ENCODE assay signal across 14 cellular contexts in the genomic region with DNA sequence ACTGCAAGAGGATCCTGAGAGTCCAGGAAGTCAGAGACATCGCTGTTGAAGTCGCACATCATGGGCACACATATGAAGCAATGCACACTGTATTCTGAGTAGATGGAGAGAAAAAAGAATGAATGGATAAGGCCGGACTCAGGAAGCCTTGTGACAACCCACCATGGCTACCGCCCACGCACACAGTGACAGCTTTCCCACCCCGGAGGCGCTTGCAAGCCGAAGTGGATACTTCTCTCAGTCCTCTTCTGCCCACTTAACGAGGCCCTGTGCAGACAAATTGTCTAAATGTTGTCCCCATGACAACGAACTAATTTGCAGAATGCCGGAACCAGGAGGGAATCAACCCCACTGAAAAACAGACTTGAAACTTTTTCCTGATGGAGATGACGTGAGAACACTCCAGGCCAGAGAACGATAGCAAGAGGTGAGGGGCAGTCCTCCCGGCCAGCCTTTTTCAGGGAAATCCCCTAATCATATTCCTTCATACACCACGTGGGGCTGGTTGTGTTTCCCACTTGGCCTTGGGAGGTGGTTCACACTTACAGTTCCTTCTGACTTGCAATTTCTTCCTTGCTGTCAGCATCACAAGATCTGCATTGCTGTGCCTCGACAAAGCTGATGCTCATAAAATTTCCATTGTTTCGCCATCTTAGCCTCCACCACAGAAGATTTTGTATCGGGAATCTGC.
DNase-seq lines count a peak whose midpoint lies in the region; ATAC-seq and TF ChIP-seq lines count a peak whose summit lies in the region.
"Had no signal": no experiment of that assay in that cellular context is flagged by ENCODE, and none has a peak within 500 bp of the region (broad histone marks: within the 10 kb centered on the region; RNA-seq: fewer than 3 reads in every experiment).

No MANE protein-coding gene starts in this region.

- DNase-seq in CD1c-positive myeloid dendritic cell (ENCODE audit: extremely low spot score) (peak; percentile 54), fibroblast of pulmonary artery (ENCODE audit: low read depth) (peak; percentile 90), osteocyte (ENCODE audit: extremely low spot score, unreplicated experiment) (no peak), MV-4-11 (lab: John Stamatoyannopoulos, UW) (no peak), DMS153 treated with DMSO at 0.1 percent for 48 hours (lab: John Stamatoyannopoulos, UW; ENCODE audit: unreplicated experiment) (no peak)
- DNase-seq: activated CD4-positive, alpha-beta T cell treated with anti-CD3 and anti-CD28 coated beads, Interleukin-2, amount 50 U/mL, for 1 hour; Caco-2; heart left ventricle; immature natural killer cell; NCI-H1048; NCI-H774 had no signal

- no peaks in the 10 kb centered on the region for H3K36me3 Mint-ChIP-seq in osteocyte (ENCODE audit: unreplicated experiment)
- H3K36me3 Mint-ChIP-seq: immature natural killer cell had no signal

- no peak for TF ChIP-seq CTCF in fibroblast of pulmonary artery (IDR thresholded peaks at IDR 0.05; ENCODE audit: low read length, missing control alignments)
- TF ChIP-seq CTCF in osteocyte (IDR thresholded peaks at IDR 0.05), result no peak

- H3K9me3 Mint-ChIP-seq in osteocyte (ENCODE audit: unreplicated experiment), result no peaks in the 10 kb centered on the region
- H3K9me3 Mint-ChIP-seq: immature natural killer cell had no signal

- H3K4me3 ChIP-seq in fibroblast of pulmonary artery (replicated peaks; ENCODE audit: low read depth, low read length), result no peak overlapping the region
- H3K4me3 ChIP-seq: heart left ventricle had no signal

- peak overlapping the region; percentile 45 for H3K27ac ChIP-seq in angular gyrus (ENCODE audit: low read depth, low read length)
- H3K27ac ChIP-seq: heart left ventricle had no signal

- peak overlapping the region; percentile 45 for H3K27ac Mint-ChIP-seq in osteocyte (ENCODE audit: unreplicated experiment)
- H3K27ac Mint-ChIP-seq: immature natural killer cell had no signal

- H3K4me1 Mint-ChIP-seq in osteocyte (ENCODE audit: unreplicated experiment), result peaks cover 39% of the 10 kb centered on the region

- H3K27me3 Mint-ChIP-seq in osteocyte (ENCODE audit: unreplicated experiment), result no peaks in the 10 kb centered on the region

- ATAC-seq in HG03280 (IDR thresholded peaks at IDR 0.05; ENCODE audit: unreplicated experiment) (no peak), GM19023 (IDR thresholded peaks at IDR 0.05; ENCODE audit: unreplicated experiment) (no peak)

- no peak overlapping the region for H3K4me3 Mint-ChIP-seq in osteocyte (ENCODE audit: unreplicated experiment)
- H3K4me3 Mint-ChIP-seq: immature natural killer cell had no signal

Comparison
In these comparisons a context has a peak if more than half of its experiments do, and no peak if none do; other contexts are left out.
1. DNase-seq: peak in CD1c-positive myeloid dendritic cell (single experiment) and fibroblast of pulmonary artery (single experiment); none in osteocyte (single experiment), MV-4-11 (single experiment) and DMS153 treated with DMSO at 0.1 percent for 48 hours (single experiment).